In the genomic region with DNA sequence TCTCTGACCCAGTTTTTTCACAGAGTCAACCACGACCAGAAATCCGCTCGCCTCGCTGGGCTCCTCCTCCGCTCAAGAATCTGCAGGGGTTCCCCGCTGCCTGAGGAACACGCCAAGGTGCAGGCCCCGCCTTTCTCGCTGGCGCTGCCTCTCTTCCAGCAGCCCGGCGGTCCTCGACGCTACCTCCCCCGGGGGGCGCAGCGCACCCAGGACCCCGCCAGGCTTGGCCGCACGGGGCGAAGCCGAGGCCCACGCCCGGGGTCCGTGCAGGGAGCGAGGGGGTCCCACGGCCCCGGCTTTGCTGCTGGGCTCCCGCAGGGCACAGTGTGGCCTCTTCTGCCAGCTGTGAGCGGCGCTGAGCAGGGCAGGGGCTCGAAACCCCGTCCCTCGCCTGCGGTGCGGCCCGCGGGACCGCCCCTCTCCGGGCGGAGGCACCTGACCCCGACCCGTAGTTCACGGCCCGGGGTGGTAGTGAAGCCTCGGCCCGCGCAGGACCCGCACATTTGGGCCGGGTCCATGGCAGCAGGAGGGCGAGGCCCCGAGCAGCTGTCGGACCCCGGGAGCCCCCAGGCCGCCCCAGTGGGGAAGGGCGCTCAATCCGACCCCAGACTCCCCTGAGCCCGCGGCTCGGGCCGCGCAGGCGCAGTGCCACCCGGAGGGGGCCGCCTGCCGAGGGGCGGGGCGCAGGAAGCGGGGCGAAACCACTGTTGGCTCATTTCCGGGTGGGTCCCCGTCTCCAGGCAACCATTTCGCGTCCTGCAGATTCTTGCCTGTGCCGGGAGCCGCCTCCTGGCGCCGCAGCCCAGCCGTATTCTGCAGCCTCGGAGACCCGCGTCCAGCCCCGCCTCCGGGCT, we compare ENCODE assay signal across 1 cellular context.
TF ChIP-seq lines count a peak whose summit lies in the region.

No MANE protein-coding gene starts in this region.

TF ChIP-seq in HepG2, 621 proteins besides CTCF, POLR2A, EP300 and RAD21 (continued from another document and continues in another):
- TF ChIP-seq, protein P1, sequence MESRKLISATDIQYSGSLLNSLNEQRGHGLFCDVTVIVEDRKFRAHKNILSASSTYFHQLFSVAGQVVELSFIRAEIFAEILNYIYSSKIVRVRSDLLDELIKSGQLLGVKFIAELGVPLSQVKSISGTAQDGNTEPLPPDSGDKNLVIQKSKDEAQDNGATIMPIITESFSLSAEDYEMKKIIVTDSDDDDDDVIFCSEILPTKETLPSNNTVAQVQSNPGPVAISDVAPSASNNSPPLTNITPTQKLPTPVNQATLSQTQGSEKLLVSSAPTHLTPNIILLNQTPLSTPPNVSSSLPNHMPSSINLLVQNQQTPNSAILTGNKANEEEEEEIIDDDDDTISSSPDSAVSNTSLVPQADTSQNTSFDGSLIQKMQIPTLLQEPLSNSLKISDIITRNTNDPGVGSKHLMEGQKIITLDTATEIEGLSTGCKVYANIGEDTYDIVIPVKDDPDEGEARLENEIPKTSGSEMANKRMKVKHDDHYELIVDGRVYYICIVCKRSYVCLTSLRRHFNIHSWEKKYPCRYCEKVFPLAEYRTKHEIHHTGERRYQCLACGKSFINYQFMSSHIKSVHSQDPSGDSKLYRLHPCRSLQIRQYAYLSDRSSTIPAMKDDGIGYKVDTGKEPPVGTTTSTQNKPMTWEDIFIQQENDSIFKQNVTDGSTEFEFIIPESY (CRISPR knock-in tag; IDR thresholded peaks at IDR 0.05) = no peak
- TF ChIP-seq, protein P2, sequence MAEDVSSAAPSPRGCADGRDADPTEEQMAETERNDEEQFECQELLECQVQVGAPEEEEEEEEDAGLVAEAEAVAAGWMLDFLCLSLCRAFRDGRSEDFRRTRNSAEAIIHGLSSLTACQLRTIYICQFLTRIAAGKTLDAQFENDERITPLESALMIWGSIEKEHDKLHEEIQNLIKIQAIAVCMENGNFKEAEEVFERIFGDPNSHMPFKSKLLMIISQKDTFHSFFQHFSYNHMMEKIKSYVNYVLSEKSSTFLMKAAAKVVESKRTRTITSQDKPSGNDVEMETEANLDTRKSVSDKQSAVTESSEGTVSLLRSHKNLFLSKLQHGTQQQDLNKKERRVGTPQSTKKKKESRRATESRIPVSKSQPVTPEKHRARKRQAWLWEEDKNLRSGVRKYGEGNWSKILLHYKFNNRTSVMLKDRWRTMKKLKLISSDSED (CRISPR knock-in tag; IDR thresholded peaks at IDR 0.05) = no peak
- TF ChIP-seq, protein P3, sequence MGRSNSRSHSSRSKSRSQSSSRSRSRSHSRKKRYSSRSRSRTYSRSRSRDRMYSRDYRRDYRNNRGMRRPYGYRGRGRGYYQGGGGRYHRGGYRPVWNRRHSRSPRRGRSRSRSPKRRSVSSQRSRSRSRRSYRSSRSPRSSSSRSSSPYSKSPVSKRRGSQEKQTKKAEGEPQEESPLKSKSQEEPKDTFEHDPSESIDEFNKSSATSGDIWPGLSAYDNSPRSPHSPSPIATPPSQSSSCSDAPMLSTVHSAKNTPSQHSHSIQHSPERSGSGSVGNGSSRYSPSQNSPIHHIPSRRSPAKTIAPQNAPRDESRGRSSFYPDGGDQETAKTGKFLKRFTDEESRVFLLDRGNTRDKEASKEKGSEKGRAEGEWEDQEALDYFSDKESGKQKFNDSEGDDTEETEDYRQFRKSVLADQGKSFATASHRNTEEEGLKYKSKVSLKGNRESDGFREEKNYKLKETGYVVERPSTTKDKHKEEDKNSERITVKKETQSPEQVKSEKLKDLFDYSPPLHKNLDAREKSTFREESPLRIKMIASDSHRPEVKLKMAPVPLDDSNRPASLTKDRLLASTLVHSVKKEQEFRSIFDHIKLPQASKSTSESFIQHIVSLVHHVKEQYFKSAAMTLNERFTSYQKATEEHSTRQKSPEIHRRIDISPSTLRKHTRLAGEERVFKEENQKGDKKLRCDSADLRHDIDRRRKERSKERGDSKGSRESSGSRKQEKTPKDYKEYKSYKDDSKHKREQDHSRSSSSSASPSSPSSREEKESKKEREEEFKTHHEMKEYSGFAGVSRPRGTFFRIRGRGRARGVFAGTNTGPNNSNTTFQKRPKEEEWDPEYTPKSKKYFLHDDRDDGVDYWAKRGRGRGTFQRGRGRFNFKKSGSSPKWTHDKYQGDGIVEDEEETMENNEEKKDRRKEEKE (IDR thresholded peaks at IDR 0.05) = no peak
- no peak for TF ChIP-seq ZFP62 (CRISPR knock-in tag; IDR thresholded peaks at IDR 0.05)
- TF ChIP-seq SP5 (CRISPR knock-in tag; IDR thresholded peaks at IDR 0.05; ENCODE audit: borderline replicate concordance, low read depth) = peak; percentile 41; the same call in 1 of the 2 replicates
- no peak for TF ChIP-seq RORA (CRISPR knock-in tag; IDR thresholded peaks at IDR 0.05)
- no peak; the same call in 1 of the 2 replicates for TF ChIP-seq DR1 (CRISPR knock-in tag; IDR thresholded peaks at IDR 0.05)
- TF ChIP-seq, protein P4, sequence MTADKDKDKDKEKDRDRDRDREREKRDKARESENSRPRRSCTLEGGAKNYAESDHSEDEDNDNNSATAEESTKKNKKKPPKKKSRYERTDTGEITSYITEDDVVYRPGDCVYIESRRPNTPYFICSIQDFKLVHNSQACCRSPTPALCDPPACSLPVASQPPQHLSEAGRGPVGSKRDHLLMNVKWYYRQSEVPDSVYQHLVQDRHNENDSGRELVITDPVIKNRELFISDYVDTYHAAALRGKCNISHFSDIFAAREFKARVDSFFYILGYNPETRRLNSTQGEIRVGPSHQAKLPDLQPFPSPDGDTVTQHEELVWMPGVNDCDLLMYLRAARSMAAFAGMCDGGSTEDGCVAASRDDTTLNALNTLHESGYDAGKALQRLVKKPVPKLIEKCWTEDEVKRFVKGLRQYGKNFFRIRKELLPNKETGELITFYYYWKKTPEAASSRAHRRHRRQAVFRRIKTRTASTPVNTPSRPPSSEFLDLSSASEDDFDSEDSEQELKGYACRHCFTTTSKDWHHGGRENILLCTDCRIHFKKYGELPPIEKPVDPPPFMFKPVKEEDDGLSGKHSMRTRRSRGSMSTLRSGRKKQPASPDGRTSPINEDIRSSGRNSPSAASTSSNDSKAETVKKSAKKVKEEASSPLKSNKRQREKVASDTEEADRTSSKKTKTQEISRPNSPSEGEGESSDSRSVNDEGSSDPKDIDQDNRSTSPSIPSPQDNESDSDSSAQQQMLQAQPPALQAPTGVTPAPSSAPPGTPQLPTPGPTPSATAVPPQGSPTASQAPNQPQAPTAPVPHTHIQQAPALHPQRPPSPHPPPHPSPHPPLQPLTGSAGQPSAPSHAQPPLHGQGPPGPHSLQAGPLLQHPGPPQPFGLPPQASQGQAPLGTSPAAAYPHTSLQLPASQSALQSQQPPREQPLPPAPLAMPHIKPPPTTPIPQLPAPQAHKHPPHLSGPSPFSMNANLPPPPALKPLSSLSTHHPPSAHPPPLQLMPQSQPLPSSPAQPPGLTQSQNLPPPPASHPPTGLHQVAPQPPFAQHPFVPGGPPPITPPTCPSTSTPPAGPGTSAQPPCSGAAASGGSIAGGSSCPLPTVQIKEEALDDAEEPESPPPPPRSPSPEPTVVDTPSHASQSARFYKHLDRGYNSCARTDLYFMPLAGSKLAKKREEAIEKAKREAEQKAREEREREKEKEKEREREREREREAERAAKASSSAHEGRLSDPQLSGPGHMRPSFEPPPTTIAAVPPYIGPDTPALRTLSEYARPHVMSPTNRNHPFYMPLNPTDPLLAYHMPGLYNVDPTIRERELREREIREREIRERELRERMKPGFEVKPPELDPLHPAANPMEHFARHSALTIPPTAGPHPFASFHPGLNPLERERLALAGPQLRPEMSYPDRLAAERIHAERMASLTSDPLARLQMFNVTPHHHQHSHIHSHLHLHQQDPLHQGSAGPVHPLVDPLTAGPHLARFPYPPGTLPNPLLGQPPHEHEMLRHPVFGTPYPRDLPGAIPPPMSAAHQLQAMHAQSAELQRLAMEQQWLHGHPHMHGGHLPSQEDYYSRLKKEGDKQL (CRISPR knock-in tag; IDR thresholded peaks at IDR 0.05; ENCODE audit: low read depth) = no peak
- TF ChIP-seq NONO (IDR thresholded peaks at IDR 0.05) = no peak
- peak; percentile 86 for TF ChIP-seq NONO (CRISPR knock-in tag; conservative IDR thresholded peaks at IDR 0.05)
- TF ChIP-seq, protein P5, sequence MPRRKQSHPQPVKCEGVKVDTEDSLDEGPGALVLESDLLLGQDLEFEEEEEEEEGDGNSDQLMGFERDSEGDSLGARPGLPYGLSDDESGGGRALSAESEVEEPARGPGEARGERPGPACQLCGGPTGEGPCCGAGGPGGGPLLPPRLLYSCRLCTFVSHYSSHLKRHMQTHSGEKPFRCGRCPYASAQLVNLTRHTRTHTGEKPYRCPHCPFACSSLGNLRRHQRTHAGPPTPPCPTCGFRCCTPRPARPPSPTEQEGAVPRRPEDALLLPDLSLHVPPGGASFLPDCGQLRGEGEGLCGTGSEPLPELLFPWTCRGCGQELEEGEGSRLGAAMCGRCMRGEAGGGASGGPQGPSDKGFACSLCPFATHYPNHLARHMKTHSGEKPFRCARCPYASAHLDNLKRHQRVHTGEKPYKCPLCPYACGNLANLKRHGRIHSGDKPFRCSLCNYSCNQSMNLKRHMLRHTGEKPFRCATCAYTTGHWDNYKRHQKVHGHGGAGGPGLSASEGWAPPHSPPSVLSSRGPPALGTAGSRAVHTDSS (CRISPR knock-in tag; conservative IDR thresholded peaks at IDR 0.05) = no peak
- no peak for TF ChIP-seq TBX3 (IDR thresholded peaks at IDR 0.05; ENCODE audit: borderline replicate concordance)
- TF ChIP-seq SIN3A (IDR thresholded peaks at IDR 0.05; ENCODE audit: borderline replicate concordance, low read depth, low read length) = peak; percentile 96; the same call in 1 of the 2 replicates
- TF ChIP-seq ZNF24 (IDR thresholded peaks at IDR 0.05) = no peak
- TF ChIP-seq PHF5A (CRISPR knock-in tag; IDR thresholded peaks at IDR 0.05; ENCODE audit: low read depth, unreplicated experiment) = peak; percentile 62
- TF ChIP-seq, protein P6, sequence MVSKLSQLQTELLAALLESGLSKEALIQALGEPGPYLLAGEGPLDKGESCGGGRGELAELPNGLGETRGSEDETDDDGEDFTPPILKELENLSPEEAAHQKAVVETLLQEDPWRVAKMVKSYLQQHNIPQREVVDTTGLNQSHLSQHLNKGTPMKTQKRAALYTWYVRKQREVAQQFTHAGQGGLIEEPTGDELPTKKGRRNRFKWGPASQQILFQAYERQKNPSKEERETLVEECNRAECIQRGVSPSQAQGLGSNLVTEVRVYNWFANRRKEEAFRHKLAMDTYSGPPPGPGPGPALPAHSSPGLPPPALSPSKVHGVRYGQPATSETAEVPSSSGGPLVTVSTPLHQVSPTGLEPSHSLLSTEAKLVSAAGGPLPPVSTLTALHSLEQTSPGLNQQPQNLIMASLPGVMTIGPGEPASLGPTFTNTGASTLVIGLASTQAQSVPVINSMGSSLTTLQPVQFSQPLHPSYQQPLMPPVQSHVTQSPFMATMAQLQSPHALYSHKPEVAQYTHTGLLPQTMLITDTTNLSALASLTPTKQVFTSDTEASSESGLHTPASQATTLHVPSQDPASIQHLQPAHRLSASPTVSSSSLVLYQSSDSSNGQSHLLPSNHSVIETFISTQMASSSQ (IDR thresholded peaks at IDR 0.05; ENCODE audit: low read depth) = no peak
- TF ChIP-seq, protein P6 (CRISPR knock-in tag; IDR thresholded peaks at IDR 0.05; ENCODE audit: borderline replicate concordance) = no peak
- TF ChIP-seq, protein P7, sequence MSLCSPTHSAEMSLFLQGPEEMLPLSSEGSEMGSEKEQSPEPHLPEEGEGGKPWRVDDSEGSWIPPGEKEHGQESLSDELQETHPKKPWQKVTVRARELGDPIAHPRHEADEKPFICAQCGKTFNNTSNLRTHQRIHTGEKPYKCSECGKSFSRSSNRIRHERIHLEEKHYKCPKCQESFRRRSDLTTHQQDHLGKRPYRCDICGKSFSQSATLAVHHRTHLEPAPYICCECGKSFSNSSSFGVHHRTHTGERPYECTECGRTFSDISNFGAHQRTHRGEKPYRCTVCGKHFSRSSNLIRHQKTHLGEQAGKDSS (CRISPR knock-in tag; IDR thresholded peaks at IDR 0.05; ENCODE audit: borderline replicate concordance, low read depth) = no peak
- no peak for TF ChIP-seq NFYC (CRISPR knock-in tag; IDR thresholded peaks at IDR 0.05)
- TF ChIP-seq ZNF883 (CRISPR knock-in tag; IDR thresholded peaks at IDR 0.05; ENCODE audit: not compliant biosample characterization) = no peak
- no peak for TF ChIP-seq PAX8 (CRISPR knock-in tag; IDR thresholded peaks at IDR 0.05; ENCODE audit: borderline replicate concordance)
- TF ChIP-seq ZNF251 (CRISPR knock-in tag; IDR thresholded peaks at IDR 0.05) = no peak
- TF ChIP-seq, protein P8, sequence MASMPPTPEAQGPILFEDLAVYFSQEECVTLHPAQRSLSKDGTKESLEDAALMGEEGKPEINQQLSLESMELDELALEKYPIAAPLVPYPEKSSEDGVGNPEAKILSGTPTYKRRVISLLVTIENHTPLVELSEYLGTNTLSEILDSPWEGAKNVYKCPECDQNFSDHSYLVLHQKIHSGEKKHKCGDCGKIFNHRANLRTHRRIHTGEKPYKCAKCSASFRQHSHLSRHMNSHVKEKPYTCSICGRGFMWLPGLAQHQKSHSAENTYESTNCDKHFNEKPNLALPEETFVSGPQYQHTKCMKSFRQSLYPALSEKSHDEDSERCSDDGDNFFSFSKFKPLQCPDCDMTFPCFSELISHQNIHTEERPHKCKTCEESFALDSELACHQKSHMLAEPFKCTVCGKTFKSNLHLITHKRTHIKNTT (CRISPR knock-in tag; IDR thresholded peaks at IDR 0.05) = no peak
- TF ChIP-seq ZIK1 (CRISPR knock-in tag; IDR thresholded peaks at IDR 0.05; ENCODE audit: borderline replicate concordance, low read depth) = peak; percentile 21; the same call in 1 of the 2 replicates
